In genomic region chr2:147630585-147630984, GRCh38 we compare ENCODE assay signal across 12 cellular contexts.
DNase-seq lines count a peak whose midpoint lies in the region; ATAC-seq and TF ChIP-seq lines count a peak whose summit lies in the region.
"Had no signal": no experiment of that assay in that cellular context is flagged by ENCODE, and none has a peak within 500 bp of the region (broad histone marks: within the 10 kb centered on the region; RNA-seq: fewer than 3 reads in every experiment).

No MANE protein-coding gene starts in this region.

- H3K4me3 ChIP-seq in OCI-LY3 (ENCODE audit: low read length) (no peak overlapping the region), epithelial cell of esophagus (ENCODE audit: low read length) (no peak overlapping the region), H7 (ENCODE audit: insufficient read depth, low read depth, low read length) (no peak overlapping the region)
- H3K4me3 ChIP-seq: ovary had no signal

- TF ChIP-seq CTCF in OCI-LY3 (IDR thresholded peaks at IDR 0.05; ENCODE audit: low read depth, low read length) (no peak), epithelial cell of esophagus (IDR thresholded peaks at IDR 0.05; ENCODE audit: insufficient read depth, low read depth, low read length, missing control alignments) (no peak)

- peak; percentile 28 for DNase-seq in stimulated activated CD4-positive, alpha-beta T cell treated with anti-CD3 and anti-CD28 coated beads, Interleukin-1b, Interleukin-23, amount 100 ng/mL, for 48 hours
- no peak for DNase-seq in stimulated activated CD4-positive, alpha-beta T cell treated with anti-CD3 and anti-CD28 coated beads, Interleukin-4, amount 100 ng/mL, for 1 hour
- DNase-seq in epithelial cell of esophagus (ENCODE audit: low read depth) (peak; percentile 60), H7 (no peak), NCI-H226 (no peak)
- DNase-seq: AML-193, mesendoderm, OCI-M1, ovary had no signal

- H3K27me3 ChIP-seq in OCI-LY3 (ENCODE audit: low read depth, low read length) (no peaks in the 10 kb centered on the region), H7 (ENCODE audit: control insufficient read depth, insufficient read depth, low read length) (no peaks in the 10 kb centered on the region)
- H3K27me3 ChIP-seq: ovary had no signal

- H2AFZ ChIP-seq in OCI-LY3 (ENCODE audit: low read depth, low read length) = no peak overlapping the region

- peak overlapping the region; percentile 15; the same call in 1 of the 2 replicates for H3K4me2 ChIP-seq in OCI-LY3 (ENCODE audit: low read length)

- no peak overlapping the region for H3K9ac ChIP-seq in OCI-LY3 (ENCODE audit: low read length)

- H3K9me3 ChIP-seq in OCI-LY3 (ENCODE audit: insufficient read depth, low read length) = no peaks in the 10 kb centered on the region
- H3K9me3 ChIP-seq: ovary had no signal

- H3K36me3 ChIP-seq in OCI-LY3 (replicated peaks; ENCODE audit: low read depth, low read length) (no peaks in the 10 kb centered on the region), H7 (replicated peaks; ENCODE audit: control insufficient read depth, insufficient read depth, low read length) (no peaks in the 10 kb centered on the region)
- H3K36me3 ChIP-seq: ovary had no signal

- H3K4me1 ChIP-seq in OCI-LY3 (ENCODE audit: low read length) = peaks cover 59% of the 10 kb centered on the region

- ATAC-seq in GM21737 (IDR thresholded peaks at IDR 0.05; ENCODE audit: unreplicated experiment) (no peak), GM21367 (IDR thresholded peaks at IDR 0.05; ENCODE audit: unreplicated experiment) (no peak)

- H3K79me2 ChIP-seq in OCI-LY3 (ENCODE audit: low read length) = no peaks in the 10 kb centered on the region

- no peaks in the 10 kb centered on the region for H4K20me1 ChIP-seq in OCI-LY3 (ENCODE audit: insufficient read depth, low read length)

- H3K27ac ChIP-seq in OCI-LY3 (ENCODE audit: low read length) = no peak overlapping the region
- H3K27ac ChIP-seq: ovary had no signal

Comparison
In these comparisons a context has a peak if more than half of its experiments do, and no peak if none do; other contexts are left out.
1. DNase-seq: peak in stimulated activated CD4-positive, alpha-beta T cell treated with anti-CD3 and anti-CD28 coated beads, Interleukin-1b, Interleukin-23, amount 100 ng/mL, for 48 hours (single experiment) and epithelial cell of esophagus (single experiment); none in stimulated activated CD4-positive, alpha-beta T cell treated with anti-CD3 and anti-CD28 coated beads, Interleukin-4, amount 100 ng/mL, for 1 hour (single experiment), H7 (single experiment) and NCI-H226 (single experiment).